1 cellular context compared by ENCODE assay signal in genomic region chr7:100433592-100434296, GRCh38.
TF ChIP-seq lines count a peak whose summit lies in the region.

No MANE protein-coding gene starts in this region.

TF ChIP-seq in GM12878, 131 proteins besides CTCF, POLR2A, EP300 and RAD21:
- TF ChIP-seq E2F8 (IDR thresholded peaks at IDR 0.05; ENCODE audit: low read depth, partially characterized antibody) = no peak
- TF ChIP-seq POLR2AphosphoS5 (IDR thresholded peaks at IDR 0.05; ENCODE audit: low read length) = peak; percentile 68; the same call in 1 of the 2 replicates
- peak; percentile 51 to 74; a peak in 2 of 4 replicates for TF ChIP-seq BHLHE40 (IDR thresholded peaks at IDR 0.05; ENCODE audit: borderline replicate concordance in 1 of 2, low read depth in 2 of 2, low read length in 1 of 2)
